12 cellular contexts compared by ENCODE assay signal in genomic region chr16:75317101-75317522, GRCh38.
A peak's percentile ranks its signal among the peaks of the same experiment; 100 is the strongest.
DNase-seq lines count a peak whose midpoint lies in the region; ATAC-seq and TF ChIP-seq lines count a peak whose summit lies in the region.
"Had no signal": no experiment of that assay in that cellular context is flagged by ENCODE, and none has a peak within 500 bp of the region (broad histone marks: within the 10 kb centered on the region; RNA-seq: fewer than 3 reads in every experiment).

No MANE protein-coding gene starts in this region.

- peaks cover 20% of the 10 kb centered on the region for H3K36me3 Mint-ChIP-seq in activated CD8-positive, alpha-beta T cell treated with anti-CD3 and anti-CD28 coated beads for 36 hours (ENCODE audit: low read depth)
- peaks cover 7% of the 10 kb centered on the region for H3K36me3 Mint-ChIP-seq in activated CD8-positive, alpha-beta T cell treated with anti-CD3 and anti-CD28 coated beads, Interleukin-2, amount 10 ng/mL, durations not matched to agents 7 days and 5 days (ENCODE audit: low read depth)
- peaks cover 22% of the 10 kb centered on the region for H3K36me3 Mint-ChIP-seq in activated naive CD8-positive, alpha-beta T cell treated with anti-CD3 and anti-CD28 coated beads for 36 hours
- H3K36me3 Mint-ChIP-seq in CD4-positive, alpha-beta T cell (ENCODE audit: low read depth) = peaks cover 33% of the 10 kb centered on the region

- TF ChIP-seq POLR2A in testis (IDR thresholded peaks at IDR 0.05) = no peak

- DNase-seq in activated CD8-positive, alpha-beta T cell treated with anti-CD3 and anti-CD28 coated beads for 36 hours = peak; percentile 17
- no peak for DNase-seq in activated CD8-positive, alpha-beta T cell treated with anti-CD3 and anti-CD28 coated beads, Interleukin-2, amount 10 ng/mL, durations not matched to agents 7 days and 5 days
- DNase-seq in activated naive CD8-positive, alpha-beta T cell treated with anti-CD3 and anti-CD28 coated beads for 36 hours = peak; percentile 17
- DNase-seq in left lobe of liver (ENCODE audit: low spot score) (no peak), testis (peak; percentile 64), hepatic stellate cell (ENCODE audit: low spot score) (no peak)
- DNase-seq in CD4-positive, alpha-beta T cell = no peak
- DNase-seq: activated T-cell treated with anti-CD3 and anti-CD28 coated beads, Interleukin-2, amount 50 U/mL, for 4 hours; H7; SJCRH30; trophoblast cell had no signal

- H3K27ac Mint-ChIP-seq in activated CD8-positive, alpha-beta T cell treated with anti-CD3 and anti-CD28 coated beads for 36 hours = no peak overlapping the region
- no peak overlapping the region for H3K27ac Mint-ChIP-seq in activated CD8-positive, alpha-beta T cell treated with anti-CD3 and anti-CD28 coated beads, Interleukin-2, amount 10 ng/mL, durations not matched to agents 7 days and 5 days
- H3K27ac Mint-ChIP-seq in activated naive CD8-positive, alpha-beta T cell treated with anti-CD3 and anti-CD28 coated beads for 36 hours = no peak overlapping the region
- H3K27ac Mint-ChIP-seq in CD4-positive, alpha-beta T cell = no peak overlapping the region

- peak overlapping the region; percentile 17 to 39 for H3K27ac ChIP-seq in testis
- no peak overlapping the region for H3K27ac ChIP-seq in CD4-positive, alpha-beta T cell (ENCODE audit: low read depth, low read length)
- H3K27ac ChIP-seq: SJCRH30 had no signal

- no peak overlapping the region for H3K4me3 Mint-ChIP-seq in activated CD8-positive, alpha-beta T cell treated with anti-CD3 and anti-CD28 coated beads for 36 hours
- no peak overlapping the region for H3K4me3 Mint-ChIP-seq in activated CD8-positive, alpha-beta T cell treated with anti-CD3 and anti-CD28 coated beads, Interleukin-2, amount 10 ng/mL, durations not matched to agents 7 days and 5 days
- no peak overlapping the region for H3K4me3 Mint-ChIP-seq in activated naive CD8-positive, alpha-beta T cell treated with anti-CD3 and anti-CD28 coated beads for 36 hours
- H3K4me3 Mint-ChIP-seq in CD4-positive, alpha-beta T cell = no peak overlapping the region
- H3K4me3 Mint-ChIP-seq: activated T-cell treated with anti-CD3 and anti-CD28 coated beads, Interleukin-2, amount 50 U/mL, for 4 hours had no signal

- H3K4me3 ChIP-seq in testis = no peak overlapping the region
- H3K4me3 ChIP-seq: SJCRH30 had no signal

- no peaks in the 10 kb centered on the region for H3K36me3 ChIP-seq in testis (ENCODE audit: low read depth, missing control alignments)
- H3K36me3 ChIP-seq: SJCRH30 had no signal

- POLR2A ChIA-PET in activated CD8-positive, alpha-beta T cell treated with anti-CD3 and anti-CD28 coated beads for 36 hours (lab: Charles Lee) = no interaction called here
- POLR2A ChIA-PET in activated CD8-positive, alpha-beta T cell treated with anti-CD3 and anti-CD28 coated beads, Interleukin-2, amount 10 ng/mL, durations not matched to agents 7 days and 5 days (lab: Charles Lee) = no interaction called here
- POLR2A ChIA-PET in CD4-positive, alpha-beta T cell (lab: Charles Lee) = no interaction called here

- peaks cover 35% of the 10 kb centered on the region for H3K4me1 Mint-ChIP-seq in activated CD8-positive, alpha-beta T cell treated with anti-CD3 and anti-CD28 coated beads for 36 hours (ENCODE audit: low read depth)
- H3K4me1 Mint-ChIP-seq in activated CD8-positive, alpha-beta T cell treated with anti-CD3 and anti-CD28 coated beads, Interleukin-2, amount 10 ng/mL, durations not matched to agents 7 days and 5 days (ENCODE audit: low read depth) = peaks cover 26% of the 10 kb centered on the region
- H3K4me1 Mint-ChIP-seq in activated naive CD8-positive, alpha-beta T cell treated with anti-CD3 and anti-CD28 coated beads for 36 hours = peaks cover 37% of the 10 kb centered on the region
- peaks cover 25% of the 10 kb centered on the region for H3K4me1 Mint-ChIP-seq in CD4-positive, alpha-beta T cell (ENCODE audit: low read depth)

- no peaks in the 10 kb centered on the region for H3K9me3 ChIP-seq in testis
- H3K9me3 ChIP-seq in CD4-positive, alpha-beta T cell (ENCODE audit: control insufficient read depth, low read length) = no peaks in the 10 kb centered on the region
- H3K9me3 ChIP-seq: SJCRH30 had no signal

- no peak for TF ChIP-seq CTCF in activated CD8-positive, alpha-beta T cell treated with anti-CD3 and anti-CD28 coated beads for 36 hours (IDR thresholded peaks at IDR 0.05)
- no peak for TF ChIP-seq CTCF in testis (IDR thresholded peaks at IDR 0.05)
- TF ChIP-seq CTCF in CD4-positive, alpha-beta T cell (IDR thresholded peaks at IDR 0.05) = no peak

- intact Hi-C loops in activated CD8-positive, alpha-beta T cell treated with anti-CD3 and anti-CD28 coated beads for 36 hours (cut with micrococcal nuclease) = no loop called here
- intact Hi-C loops in testis (cut with DNase I; ENCODE audit: low total_unique reads) = no loop called here
- intact Hi-C loops in CD4-positive, alpha-beta T cell (cut with DNase I, micrococcal nuclease) = no loop called here

- no peaks in the 10 kb centered on the region for H3K9me3 Mint-ChIP-seq in activated CD8-positive, alpha-beta T cell treated with anti-CD3 and anti-CD28 coated beads for 36 hours
- no peaks in the 10 kb centered on the region for H3K9me3 Mint-ChIP-seq in activated CD8-positive, alpha-beta T cell treated with anti-CD3 and anti-CD28 coated beads, Interleukin-2, amount 10 ng/mL, durations not matched to agents 7 days and 5 days (ENCODE audit: insufficient read depth)
- no peaks in the 10 kb centered on the region for H3K9me3 Mint-ChIP-seq in activated naive CD8-positive, alpha-beta T cell treated with anti-CD3 and anti-CD28 coated beads for 36 hours
- no peaks in the 10 kb centered on the region for H3K9me3 Mint-ChIP-seq in CD4-positive, alpha-beta T cell
- H3K9me3 Mint-ChIP-seq: activated T-cell treated with anti-CD3 and anti-CD28 coated beads, Interleukin-2, amount 50 U/mL, for 4 hours had no signal

- no peaks in the 10 kb centered on the region for H3K27me3 ChIP-seq in testis
- no peaks in the 10 kb centered on the region for H3K27me3 ChIP-seq in CD4-positive, alpha-beta T cell (ENCODE audit: control insufficient read depth, insufficient read depth, low read length)
- H3K27me3 ChIP-seq: SJCRH30 had no signal

- H3K4me1 ChIP-seq in testis = peaks cover 26% of the 10 kb centered on the region

- CTCF ChIA-PET in activated CD8-positive, alpha-beta T cell treated with anti-CD3 and anti-CD28 coated beads for 36 hours (lab: Charles Lee) = interaction anchor here (0.5 to 0.9 kb wide), 2 partner anchors 63 to 99 kb away, joined by 3 read pairs; no protein-coding TSS in a partner anchor
- CTCF ChIA-PET in activated CD8-positive, alpha-beta T cell treated with anti-CD3 and anti-CD28 coated beads, Interleukin-2, amount 10 ng/mL, durations not matched to agents 7 days and 5 days (lab: Charles Lee) = no interaction called here
- CTCF ChIA-PET in CD4-positive, alpha-beta T cell (lab: Charles Lee) = no interaction called here

- peak; percentile 35 for ATAC-seq in activated CD8-positive, alpha-beta T cell treated with anti-CD3 and anti-CD28 coated beads for 36 hours
- no peak for ATAC-seq in activated CD8-positive, alpha-beta T cell treated with anti-CD3 and anti-CD28 coated beads, Interleukin-2, amount 10 ng/mL, durations not matched to agents 7 days and 5 days
- ATAC-seq in left lobe of liver (peak; percentile 4), GM18511 (IDR thresholded peaks at IDR 0.05; ENCODE audit: unreplicated experiment) (no peak)
- no peak for ATAC-seq in CD4-positive, alpha-beta T cell (ENCODE audit: poor library complexity)
- ATAC-seq: activated T-cell treated with anti-CD3 and anti-CD28 coated beads, Interleukin-2, amount 50 U/mL, for 4 hours had no signal

- no peaks in the 10 kb centered on the region for H3K27me3 Mint-ChIP-seq in activated CD8-positive, alpha-beta T cell treated with anti-CD3 and anti-CD28 coated beads for 36 hours
- peaks cover 16% of the 10 kb centered on the region for H3K27me3 Mint-ChIP-seq in activated CD8-positive, alpha-beta T cell treated with anti-CD3 and anti-CD28 coated beads, Interleukin-2, amount 10 ng/mL, durations not matched to agents 7 days and 5 days (ENCODE audit: low read depth)
- no peaks in the 10 kb centered on the region for H3K27me3 Mint-ChIP-seq in activated naive CD8-positive, alpha-beta T cell treated with anti-CD3 and anti-CD28 coated beads for 36 hours
- no peaks in the 10 kb centered on the region for H3K27me3 Mint-ChIP-seq in CD4-positive, alpha-beta T cell

- 57 to 67% methylated on average over 7 of the region's 7 CpGs for WGBS in testis, 2 donors

Comparison
In these comparisons a context has a peak if more than half of its experiments do, and no peak if none do; other contexts are left out.
1. ATAC-seq: peak in activated CD8-positive, alpha-beta T cell treated with anti-CD3 and anti-CD28 coated beads for 36 hours (single experiment) and left lobe of liver (single experiment); none in activated CD8-positive, alpha-beta T cell treated with anti-CD3 and anti-CD28 coated beads, Interleukin-2, amount 10 ng/mL, durations not matched to agents 7 days and 5 days (single experiment), GM18511 (single experiment) and CD4-positive, alpha-beta T cell (single experiment).
2. DNase-seq: peak in activated CD8-positive, alpha-beta T cell treated with anti-CD3 and anti-CD28 coated beads for 36 hours (single experiment), activated naive CD8-positive, alpha-beta T cell treated with anti-CD3 and anti-CD28 coated beads for 36 hours (single experiment) and testis (single experiment); none in activated CD8-positive, alpha-beta T cell treated with anti-CD3 and anti-CD28 coated beads, Interleukin-2, amount 10 ng/mL, durations not matched to agents 7 days and 5 days (single experiment), left lobe of liver (single experiment), hepatic stellate cell (single experiment) and CD4-positive, alpha-beta T cell (0 of 10).